In genomic region chr12:22687677-22688076, GRCh38 we compare ENCODE assay signal across 9 cellular contexts.
DNase-seq lines count a peak whose midpoint lies in the region; ATAC-seq and TF ChIP-seq lines count a peak whose summit lies in the region.
"Had no signal": no experiment of that assay in that cellular context is flagged by ENCODE, and none has a peak within 500 bp of the region (broad histone marks: within the 10 kb centered on the region; RNA-seq: fewer than 3 reads in every experiment).

No MANE protein-coding gene starts in this region.

- H3K36me3 ChIP-seq in BLaER1 treated with 17β-estradiol and CSF1 and Interleukin-3, amounts not matched to agents 10 nM and 100 nM = peaks cover 10 to 30% (median 18%) of the 10 kb centered on the region in 11 experiments; a peak in 21 of 22 replicates
- no peaks in the 10 kb centered on the region for H3K36me3 ChIP-seq in ascending aorta
- H3K36me3 ChIP-seq in Karpas-422 (ENCODE audit: insufficient read depth, low read length) = peaks cover 53% of the 10 kb centered on the region; the same call in 1 of the 2 replicates

- peaks cover 0 to 6% (median 0%) of the 10 kb centered on the region in 11 experiments; a peak in 2 of 22 replicates for H4K20me1 ChIP-seq in BLaER1 treated with 17β-estradiol and CSF1 and Interleukin-3, amounts not matched to agents 10 nM and 100 nM
- H4K20me1 ChIP-seq in Karpas-422 (ENCODE audit: insufficient read depth, low read depth, low read length) = no peaks in the 10 kb centered on the region

- no peaks in the 10 kb centered on the region for H3K9me2 ChIP-seq in Karpas-422 (replicated peaks; ENCODE audit: insufficient read depth, low read length)

- intact Hi-C loops in ascending aorta (cut with DNase I) = loop anchor here (5.0 kb wide), 2 partner anchors 510 to 675 kb away; no protein-coding TSS in a partner anchor

- no peaks in the 10 kb centered on the region for H3K27me3 ChIP-seq in BLaER1 treated with 17β-estradiol and CSF1 and Interleukin-3, amounts not matched to agents 10 nM and 100 nM
- no peaks in the 10 kb centered on the region for H3K27me3 ChIP-seq in ascending aorta
- H3K27me3 ChIP-seq in Karpas-422 (ENCODE audit: low read length) = no peaks in the 10 kb centered on the region

- H3K4me2 ChIP-seq in BLaER1 treated with 17β-estradiol and CSF1 and Interleukin-3, amounts not matched to agents 10 nM and 100 nM = peak overlapping the region; percentile 68 to 93 (median 72)
- H3K4me2 ChIP-seq in Karpas-422 (ENCODE audit: low read depth, low read length, poor library complexity, severe bottlenecking) = no peak overlapping the region

- peak overlapping the region; percentile 81 to 90 (median 86) for H3K27ac ChIP-seq in BLaER1 treated with 17β-estradiol and CSF1 and Interleukin-3, amounts not matched to agents 10 nM and 100 nM
- H3K27ac ChIP-seq in ascending aorta (peak overlapping the region; percentile 74 to 77), Karpas-422 (ENCODE audit: low read length) (no peak overlapping the region)

- H2AFZ ChIP-seq in Karpas-422 (ENCODE audit: low read length) = no peak overlapping the region

- no peak for DNase-seq in ascending aorta (ENCODE audit: low spot score in 2 of 2)
- DNase-seq in pons (ENCODE audit: low spot score) = peak; percentile 71
- no peak for DNase-seq in UCSD-AML1 (lab: John Stamatoyannopoulos, UW; ENCODE audit: unreplicated experiment)
- no peak for DNase-seq in Karpas-422
- no peak for DNase-seq in ACHN

- no peak for TF ChIP-seq CTCF in ascending aorta (IDR thresholded peaks at IDR 0.05)

- ATAC-seq in GM19463 (IDR thresholded peaks at IDR 0.05; ENCODE audit: unreplicated experiment) = peak; percentile 69
- ATAC-seq in HG03457 (IDR thresholded peaks at IDR 0.05; ENCODE audit: unreplicated experiment) = peak; percentile 72
- ATAC-seq: HCT116 had no signal

- peak overlapping the region; percentile 56 to 75 (median 70); a peak in 21 of 22 replicates for H3K9ac ChIP-seq in BLaER1 treated with 17β-estradiol and CSF1 and Interleukin-3, amounts not matched to agents 10 nM and 100 nM
- H3K9ac ChIP-seq in Karpas-422 (ENCODE audit: low read length) = no peak overlapping the region

- H3K4me1 ChIP-seq in BLaER1 treated with 17β-estradiol and CSF1 and Interleukin-3, amounts not matched to agents 10 nM and 100 nM = peaks cover 31 to 75% (median 59%) of the 10 kb centered on the region in 10 experiments
- H3K4me1 ChIP-seq in ascending aorta = peaks cover 11 to 20% of the 10 kb centered on the region in 2 donors
- peaks cover 8% of the 10 kb centered on the region for H3K4me1 ChIP-seq in Karpas-422 (ENCODE audit: low read length)

- H3K9me3 ChIP-seq in BLaER1 treated with 17β-estradiol and CSF1 and Interleukin-3, amounts not matched to agents 10 nM and 100 nM (replicated peaks in 1 of 11) = peaks cover 7 to 16% (median 13%) of the 10 kb centered on the region in 11 experiments
- H3K9me3 ChIP-seq in ascending aorta (no peaks in the 10 kb centered on the region), Karpas-422 (ENCODE audit: low read length) (no peaks in the 10 kb centered on the region)

- peaks cover 16% of the 10 kb centered on the region for H3K79me2 ChIP-seq in Karpas-422 (ENCODE audit: low read length)

- in situ Hi-C loops in ACHN (cut with HindIII; ENCODE audit: low pct_ligation_motif_present, low pct_unique_long_range_greater_than_20kb, low sequenced_read_pairs) = no loop called here

- H3K4me3 ChIP-seq in BLaER1 treated with 17β-estradiol and CSF1 and Interleukin-3, amounts not matched to agents 10 nM and 100 nM = peak overlapping the region in 9 of 10 experiments; percentile 27 to 52 (median 33); a peak in 13 of 20 replicates
- H3K4me3 ChIP-seq in ascending aorta (peak overlapping the region in 1 of 2 donors; percentile 27), Karpas-422 (ENCODE audit: low read length) (no peak overlapping the region)
